ENCODE assay signal across 8 cellular contexts in genomic region chr12:29889737-29890136, GRCh38.
DNase-seq lines count a peak whose midpoint lies in the region; ATAC-seq and TF ChIP-seq lines count a peak whose summit lies in the region.

No MANE protein-coding gene starts in this region.

- H3K4me1 ChIP-seq in right atrium auricular region: no peaks in the 10 kb centered on the region

- no peaks in the 10 kb centered on the region for H3K27me3 ChIP-seq in right atrium auricular region

- no peak overlapping the region for H3K27ac ChIP-seq in right atrium auricular region

- TF ChIP-seq CTCF in WI38 (IDR thresholded peaks at IDR 0.05; ENCODE audit: low read depth, low read length): peak; percentile 47; the same call in 1 of the 2 replicates
- TF ChIP-seq CTCF in right atrium auricular region (IDR thresholded peaks at IDR 0.05): peak; percentile 47 to 73

- H3K4me3 Mint-ChIP-seq in activated T-helper 1 cell treated with anti-CD3 and anti-CD28 coated beads, Interleukin-12 subunit alpha, Interleukin-12 subunit beta, Interleukin-2, Interleukin-4 antibody, amounts not matched to agents 30 ng/mL and 10 ng/mL and 1 ng/mL, durations not matched to agents 14 hours and 24 hours and 36 hours: no peak overlapping the region

- no peaks in the 10 kb centered on the region for H3K9me3 Mint-ChIP-seq in activated T-helper 1 cell treated with anti-CD3 and anti-CD28 coated beads, Interleukin-12 subunit alpha, Interleukin-12 subunit beta, Interleukin-2, Interleukin-4 antibody, amounts not matched to agents 30 ng/mL and 10 ng/mL and 1 ng/mL, durations not matched to agents 14 hours and 24 hours and 36 hours

- DNase-seq in DMS53 (lab: John Stamatoyannopoulos, UW) (peak; percentile 96), right atrium auricular region (ENCODE audit: low spot score) (no peak), GM03348 (ENCODE audit: low spot score) (no peak)
- peak; percentile 1 to 10 for DNase-seq in stimulated activated CD4-positive, alpha-beta T cell treated with anti-CD3 and anti-CD28 coated beads, Interleukin-4, amount 100 ng/mL, for 48 hours (ENCODE audit: low read depth in 2 of 2)
- no peak for DNase-seq in activated T-helper 1 cell treated with anti-CD3 and anti-CD28 coated beads, Interleukin-12 subunit alpha, Interleukin-12 subunit beta, Interleukin-2, Interleukin-4 antibody, amounts not matched to agents 30 ng/mL and 10 ng/mL and 1 ng/mL, durations not matched to agents 14 hours and 24 hours and 36 hours (ENCODE audit: low spot score)

- H3K4me3 ChIP-seq in WI38 (ENCODE audit: low read depth, low read length) (no peak overlapping the region), right atrium auricular region (no peak overlapping the region)

- no peaks in the 10 kb centered on the region for H3K36me3 Mint-ChIP-seq in activated T-helper 1 cell treated with anti-CD3 and anti-CD28 coated beads, Interleukin-12 subunit alpha, Interleukin-12 subunit beta, Interleukin-2, Interleukin-4 antibody, amounts not matched to agents 30 ng/mL and 10 ng/mL and 1 ng/mL, durations not matched to agents 14 hours and 24 hours and 36 hours (ENCODE audit: low read depth)

- H3K4me1 Mint-ChIP-seq in activated T-helper 1 cell treated with anti-CD3 and anti-CD28 coated beads, Interleukin-12 subunit alpha, Interleukin-12 subunit beta, Interleukin-2, Interleukin-4 antibody, amounts not matched to agents 30 ng/mL and 10 ng/mL and 1 ng/mL, durations not matched to agents 14 hours and 24 hours and 36 hours (ENCODE audit: low read depth): no peaks in the 10 kb centered on the region

- no peak for TF ChIP-seq EP300 in Ishikawa (IDR thresholded peaks at IDR 0.05; ENCODE audit: borderline replicate concordance)

- peak; percentile 64 for TF ChIP-seq RAD21 in Ishikawa (IDR thresholded peaks at IDR 0.05; ENCODE audit: low read depth)

- intact Hi-C loops in activated T-helper 1 cell treated with anti-CD3 and anti-CD28 coated beads, Interleukin-12 subunit alpha, Interleukin-12 subunit beta, Interleukin-2, Interleukin-4 antibody, amounts not matched to agents 30 ng/mL and 10 ng/mL and 1 ng/mL, durations not matched to agents 14 hours and 24 hours and 36 hours (cut with micrococcal nuclease): no loop called here

- H3K27ac Mint-ChIP-seq in activated T-helper 1 cell treated with anti-CD3 and anti-CD28 coated beads, Interleukin-12 subunit alpha, Interleukin-12 subunit beta, Interleukin-2, Interleukin-4 antibody, amounts not matched to agents 30 ng/mL and 10 ng/mL and 1 ng/mL, durations not matched to agents 14 hours and 24 hours and 36 hours: no peak overlapping the region

- no peaks in the 10 kb centered on the region for H3K36me3 ChIP-seq in right atrium auricular region

- no peaks in the 10 kb centered on the region for H3K27me3 Mint-ChIP-seq in activated T-helper 1 cell treated with anti-CD3 and anti-CD28 coated beads, Interleukin-12 subunit alpha, Interleukin-12 subunit beta, Interleukin-2, Interleukin-4 antibody, amounts not matched to agents 30 ng/mL and 10 ng/mL and 1 ng/mL, durations not matched to agents 14 hours and 24 hours and 36 hours (ENCODE audit: insufficient read depth)

- no peak for ATAC-seq in HG02763 (IDR thresholded peaks at IDR 0.05; ENCODE audit: unreplicated experiment)

- H3K9me3 ChIP-seq in right atrium auricular region: no peaks in the 10 kb centered on the region

TF ChIP-seq in Ishikawa, 13 proteins besides CTCF, POLR2A, EP300 and RAD21:
- TF ChIP-seq MAX (IDR thresholded peaks at IDR 0.05) (no peak), USF1 (IDR thresholded peaks at IDR 0.05) (no peak), CEBPB (IDR thresholded peaks at IDR 0.05) (no peak), FOXM1 (IDR thresholded peaks at IDR 0.05; ENCODE audit: borderline replicate concordance, low read depth) (no peak), TCF12 (IDR thresholded peaks at IDR 0.05; ENCODE audit: low read depth) (no peak), ZBTB7A (IDR thresholded peaks at IDR 0.05; ENCODE audit: low read depth) (no peak), TEAD4 (IDR thresholded peaks at IDR 0.05) (no peak), CREB1 (IDR thresholded peaks at IDR 0.05; ENCODE audit: low read depth) (no peak), REST (IDR thresholded peaks at IDR 0.05; ENCODE audit: low read depth) (no peak), EGR1 (IDR thresholded peaks at IDR 0.05) (no peak), TAF1 (IDR thresholded peaks at IDR 0.05; ENCODE audit: low read depth) (no peak), NFIC (IDR thresholded peaks at IDR 0.05) (no peak)

Comparison
In these comparisons a context has a peak if more than half of its experiments do, and no peak if none do; other contexts are left out.
1. DNase-seq: peak in DMS53 (single experiment) and stimulated activated CD4-positive, alpha-beta T cell treated with anti-CD3 and anti-CD28 coated beads, Interleukin-4, amount 100 ng/mL, for 48 hours (2 of 2); none in right atrium auricular region (single experiment), activated T-helper 1 cell treated with anti-CD3 and anti-CD28 coated beads, Interleukin-12 subunit alpha, Interleukin-12 subunit beta, Interleukin-2, Interleukin-4 antibody, amounts not matched to agents 30 ng/mL and 10 ng/mL and 1 ng/mL, durations not matched to agents 14 hours and 24 hours and 36 hours (single experiment) and GM03348 (single experiment).